1 cellular context compared by ENCODE assay signal in genomic region chr1:53375440-53375839, GRCh38.
A peak's percentile ranks its signal among the peaks of the same experiment; 100 is the strongest.
TF ChIP-seq lines count a peak whose summit lies in the region.

No MANE protein-coding gene starts in this region.

TF ChIP-seq in HepG2, 621 proteins besides CTCF, POLR2A, EP300 and RAD21 (continued from another document):
- TF ChIP-seq PAXIP1 (CRISPR knock-in tag; conservative IDR thresholded peaks at IDR 0.05), result peak; percentile 58
- TF ChIP-seq MIER3 (CRISPR knock-in tag; IDR thresholded peaks at IDR 0.05; ENCODE audit: borderline replicate concordance), result no peak
- no peak for TF ChIP-seq ZNF234 (CRISPR knock-in tag; conservative IDR thresholded peaks at IDR 0.05)
- TF ChIP-seq ZNF574 (CRISPR knock-in tag; IDR thresholded peaks at IDR 0.05), result 0 out of 2 replicates have a peak, but pooled peaks have one; percentile 25
- TF ChIP-seq, protein P1, sequence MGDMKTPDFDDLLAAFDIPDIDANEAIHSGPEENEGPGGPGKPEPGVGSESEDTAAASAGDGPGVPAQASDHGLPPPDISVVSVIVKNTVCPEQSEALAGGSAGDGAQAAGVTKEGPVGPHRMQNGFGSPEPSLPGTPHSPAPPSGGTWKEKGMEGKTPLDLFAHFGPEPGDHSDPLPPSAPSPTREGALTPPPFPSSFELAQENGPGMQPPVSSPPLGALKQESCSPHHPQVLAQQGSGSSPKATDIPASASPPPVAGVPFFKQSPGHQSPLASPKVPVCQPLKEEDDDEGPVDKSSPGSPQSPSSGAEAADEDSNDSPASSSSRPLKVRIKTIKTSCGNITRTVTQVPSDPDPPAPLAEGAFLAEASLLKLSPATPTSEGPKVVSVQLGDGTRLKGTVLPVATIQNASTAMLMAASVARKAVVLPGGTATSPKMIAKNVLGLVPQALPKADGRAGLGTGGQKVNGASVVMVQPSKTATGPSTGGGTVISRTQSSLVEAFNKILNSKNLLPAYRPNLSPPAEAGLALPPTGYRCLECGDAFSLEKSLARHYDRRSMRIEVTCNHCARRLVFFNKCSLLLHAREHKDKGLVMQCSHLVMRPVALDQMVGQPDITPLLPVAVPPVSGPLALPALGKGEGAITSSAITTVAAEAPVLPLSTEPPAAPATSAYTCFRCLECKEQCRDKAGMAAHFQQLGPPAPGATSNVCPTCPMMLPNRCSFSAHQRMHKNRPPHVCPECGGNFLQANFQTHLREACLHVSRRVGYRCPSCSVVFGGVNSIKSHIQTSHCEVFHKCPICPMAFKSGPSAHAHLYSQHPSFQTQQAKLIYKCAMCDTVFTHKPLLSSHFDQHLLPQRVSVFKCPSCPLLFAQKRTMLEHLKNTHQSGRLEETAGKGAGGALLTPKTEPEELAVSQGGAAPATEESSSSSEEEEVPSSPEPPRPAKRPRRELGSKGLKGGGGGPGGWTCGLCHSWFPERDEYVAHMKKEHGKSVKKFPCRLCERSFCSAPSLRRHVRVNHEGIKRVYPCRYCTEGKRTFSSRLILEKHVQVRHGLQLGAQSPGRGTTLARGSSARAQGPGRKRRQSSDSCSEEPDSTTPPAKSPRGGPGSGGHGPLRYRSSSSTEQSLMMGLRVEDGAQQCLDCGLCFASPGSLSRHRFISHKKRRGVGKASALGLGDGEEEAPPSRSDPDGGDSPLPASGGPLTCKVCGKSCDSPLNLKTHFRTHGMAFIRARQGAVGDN (CRISPR knock-in tag; IDR thresholded peaks at IDR 0.05), result peak; percentile 38
- TF ChIP-seq JUND (CRISPR knock-in tag; IDR thresholded peaks at IDR 0.05), result 0 out of 2 replicates have a peak, but pooled peaks have one; percentile 37
- TF ChIP-seq ZFP36 (IDR thresholded peaks at IDR 0.05; ENCODE audit: borderline replicate concordance, low read depth, low read length, partially characterized antibody), result no peak
- no peak for TF ChIP-seq FOXJ3 (CRISPR knock-in tag; IDR thresholded peaks at IDR 0.05; ENCODE audit: borderline replicate concordance)
- TF ChIP-seq THRA (CRISPR knock-in tag; IDR thresholded peaks at IDR 0.05; ENCODE audit: borderline replicate concordance), result no peak
- TF ChIP-seq, protein P2, sequence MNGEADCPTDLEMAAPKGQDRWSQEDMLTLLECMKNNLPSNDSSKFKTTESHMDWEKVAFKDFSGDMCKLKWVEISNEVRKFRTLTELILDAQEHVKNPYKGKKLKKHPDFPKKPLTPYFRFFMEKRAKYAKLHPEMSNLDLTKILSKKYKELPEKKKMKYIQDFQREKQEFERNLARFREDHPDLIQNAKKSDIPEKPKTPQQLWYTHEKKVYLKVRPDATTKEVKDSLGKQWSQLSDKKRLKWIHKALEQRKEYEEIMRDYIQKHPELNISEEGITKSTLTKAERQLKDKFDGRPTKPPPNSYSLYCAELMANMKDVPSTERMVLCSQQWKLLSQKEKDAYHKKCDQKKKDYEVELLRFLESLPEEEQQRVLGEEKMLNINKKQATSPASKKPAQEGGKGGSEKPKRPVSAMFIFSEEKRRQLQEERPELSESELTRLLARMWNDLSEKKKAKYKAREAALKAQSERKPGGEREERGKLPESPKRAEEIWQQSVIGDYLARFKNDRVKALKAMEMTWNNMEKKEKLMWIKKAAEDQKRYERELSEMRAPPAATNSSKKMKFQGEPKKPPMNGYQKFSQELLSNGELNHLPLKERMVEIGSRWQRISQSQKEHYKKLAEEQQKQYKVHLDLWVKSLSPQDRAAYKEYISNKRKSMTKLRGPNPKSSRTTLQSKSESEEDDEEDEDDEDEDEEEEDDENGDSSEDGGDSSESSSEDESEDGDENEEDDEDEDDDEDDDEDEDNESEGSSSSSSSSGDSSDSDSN (CRISPR knock-in tag; IDR thresholded peaks at IDR 0.05), result peak; percentile 49
- TF ChIP-seq RXRB (CRISPR knock-in tag; IDR thresholded peaks at IDR 0.05; ENCODE audit: borderline replicate concordance), result 0 out of 2 replicates have a peak, but pooled peaks have one; percentile 18
- TF ChIP-seq, protein P3, sequence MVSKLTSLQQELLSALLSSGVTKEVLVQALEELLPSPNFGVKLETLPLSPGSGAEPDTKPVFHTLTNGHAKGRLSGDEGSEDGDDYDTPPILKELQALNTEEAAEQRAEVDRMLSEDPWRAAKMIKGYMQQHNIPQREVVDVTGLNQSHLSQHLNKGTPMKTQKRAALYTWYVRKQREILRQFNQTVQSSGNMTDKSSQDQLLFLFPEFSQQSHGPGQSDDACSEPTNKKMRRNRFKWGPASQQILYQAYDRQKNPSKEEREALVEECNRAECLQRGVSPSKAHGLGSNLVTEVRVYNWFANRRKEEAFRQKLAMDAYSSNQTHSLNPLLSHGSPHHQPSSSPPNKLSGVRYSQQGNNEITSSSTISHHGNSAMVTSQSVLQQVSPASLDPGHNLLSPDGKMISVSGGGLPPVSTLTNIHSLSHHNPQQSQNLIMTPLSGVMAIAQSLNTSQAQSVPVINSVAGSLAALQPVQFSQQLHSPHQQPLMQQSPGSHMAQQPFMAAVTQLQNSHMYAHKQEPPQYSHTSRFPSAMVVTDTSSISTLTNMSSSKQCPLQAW (CRISPR knock-in tag; IDR thresholded peaks at IDR 0.05), result no peak
- TF ChIP-seq, protein P4, sequence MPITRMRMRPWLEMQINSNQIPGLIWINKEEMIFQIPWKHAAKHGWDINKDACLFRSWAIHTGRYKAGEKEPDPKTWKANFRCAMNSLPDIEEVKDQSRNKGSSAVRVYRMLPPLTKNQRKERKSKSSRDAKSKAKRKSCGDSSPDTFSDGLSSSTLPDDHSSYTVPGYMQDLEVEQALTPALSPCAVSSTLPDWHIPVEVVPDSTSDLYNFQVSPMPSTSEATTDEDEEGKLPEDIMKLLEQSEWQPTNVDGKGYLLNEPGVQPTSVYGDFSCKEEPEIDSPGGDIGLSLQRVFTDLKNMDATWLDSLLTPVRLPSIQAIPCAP (CRISPR knock-in tag; IDR thresholded peaks at IDR 0.05; ENCODE audit: low read depth), result no peak
- no peak for TF ChIP-seq ZSCAN25 (CRISPR knock-in tag; IDR thresholded peaks at IDR 0.05)
- TF ChIP-seq MLX (CRISPR knock-in tag; IDR thresholded peaks at IDR 0.05), result peak; percentile 51; the same call in 1 of the 2 replicates
- no peak for TF ChIP-seq ZNF18 (CRISPR knock-in tag; IDR thresholded peaks at IDR 0.05; ENCODE audit: insufficient replicate concordance)
- no peak for TF ChIP-seq ZMYM4 (CRISPR knock-in tag; IDR thresholded peaks at IDR 0.05)
- TF ChIP-seq MED1 (CRISPR knock-in tag; IDR thresholded peaks at IDR 0.05), result 0 out of 2 replicates have a peak, but pooled peaks have one; percentile 11
- TF ChIP-seq, protein P5, sequence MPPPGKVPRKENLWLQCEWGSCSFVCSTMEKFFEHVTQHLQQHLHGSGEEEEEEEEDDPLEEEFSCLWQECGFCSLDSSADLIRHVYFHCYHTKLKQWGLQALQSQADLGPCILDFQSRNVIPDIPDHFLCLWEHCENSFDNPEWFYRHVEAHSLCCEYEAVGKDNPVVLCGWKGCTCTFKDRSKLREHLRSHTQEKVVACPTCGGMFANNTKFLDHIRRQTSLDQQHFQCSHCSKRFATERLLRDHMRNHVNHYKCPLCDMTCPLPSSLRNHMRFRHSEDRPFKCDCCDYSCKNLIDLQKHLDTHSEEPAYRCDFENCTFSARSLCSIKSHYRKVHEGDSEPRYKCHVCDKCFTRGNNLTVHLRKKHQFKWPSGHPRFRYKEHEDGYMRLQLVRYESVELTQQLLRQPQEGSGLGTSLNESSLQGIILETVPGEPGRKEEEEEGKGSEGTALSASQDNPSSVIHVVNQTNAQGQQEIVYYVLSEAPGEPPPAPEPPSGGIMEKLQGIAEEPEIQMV (CRISPR knock-in tag; IDR thresholded peaks at IDR 0.05; ENCODE audit: low read depth), result no peak
- 0 out of 2 replicates have a peak, but pooled peaks have one; percentile 27 for TF ChIP-seq HDAC1 (CRISPR knock-in tag; IDR thresholded peaks at IDR 0.05)
- TF ChIP-seq ZNF792 (CRISPR knock-in tag; IDR thresholded peaks at IDR 0.05), result no peak
- no peak for TF ChIP-seq ZBTB2 (CRISPR knock-in tag; IDR thresholded peaks at IDR 0.05; ENCODE audit: low read depth)
- no peak for TF ChIP-seq RXRA (CRISPR knock-in tag; IDR thresholded peaks at IDR 0.05)
